Comparison of ENCODE assay signal across 8 cellular contexts in genomic region chr1:21573971-21574458, GRCh38.
DNase-seq lines count a peak whose midpoint lies in the region; ATAC-seq and TF ChIP-seq lines count a peak whose summit lies in the region.

No MANE protein-coding gene starts in this region.

- peak; percentile 38 for ATAC-seq in stimulated activated effector memory CD8-positive, alpha-beta T cell treated with anti-CD3 and anti-CD28 coated beads, Interleukin-12 subunit alpha, Interleukin-12 subunit beta, amount 100 ng/mL, for 72 hours
- ATAC-seq in HG02571 (IDR thresholded peaks at IDR 0.05; ENCODE audit: unreplicated experiment), result no peak
- no peak for ATAC-seq in activated CD4-positive, CD25-positive, alpha-beta regulatory T cell treated with anti-CD3 and anti-CD28 coated beads, Interleukin-2, amount 50 U/mL, for 24 hours

- H3K27me3 ChIP-seq in brain microvascular endothelial cell (replicated peaks), result no peaks in the 10 kb centered on the region

- H3K4me1 Mint-ChIP-seq in stimulated activated effector memory CD8-positive, alpha-beta T cell treated with anti-CD3 and anti-CD28 coated beads, Interleukin-12 subunit alpha, Interleukin-12 subunit beta, amount 100 ng/mL, for 72 hours, result no peaks in the 10 kb centered on the region

- no peak overlapping the region for H3K4me3 ChIP-seq in brain microvascular endothelial cell (ENCODE audit: low read depth, low read length)

- no peaks in the 10 kb centered on the region for H3K9me3 Mint-ChIP-seq in stimulated activated effector memory CD8-positive, alpha-beta T cell treated with anti-CD3 and anti-CD28 coated beads, Interleukin-12 subunit alpha, Interleukin-12 subunit beta, amount 100 ng/mL, for 72 hours

- no peak overlapping the region for H3K4me3 Mint-ChIP-seq in stimulated activated effector memory CD8-positive, alpha-beta T cell treated with anti-CD3 and anti-CD28 coated beads, Interleukin-12 subunit alpha, Interleukin-12 subunit beta, amount 100 ng/mL, for 72 hours

- H3K27ac Mint-ChIP-seq in stimulated activated effector memory CD8-positive, alpha-beta T cell treated with anti-CD3 and anti-CD28 coated beads, Interleukin-12 subunit alpha, Interleukin-12 subunit beta, amount 100 ng/mL, for 72 hours, result no peak overlapping the region

- peak; percentile 97 for DNase-seq in COLO668 (lab: John Stamatoyannopoulos, UW; ENCODE audit: unreplicated experiment)
- DNase-seq in HT-29 (ENCODE audit: low spot score), result peak; percentile 83
- peak; percentile 92 for DNase-seq in NCI-H748 treated with DMSO at 0.1 percent for 48 hours (lab: John Stamatoyannopoulos, UW)
- DNase-seq in brain microvascular endothelial cell, result peak; percentile 70
- DNase-seq in islet precursor cell, result peak; percentile 91
- DNase-seq in stimulated activated effector memory CD8-positive, alpha-beta T cell treated with anti-CD3 and anti-CD28 coated beads, Interleukin-12 subunit alpha, Interleukin-12 subunit beta, amount 100 ng/mL, for 72 hours (ENCODE audit: low spot score in 2 of 2), result no peak

- in situ Hi-C loops in brain microvascular endothelial cell (cut with HindIII; ENCODE audit: low pct_ligation_motif_present, low sequenced_read_pairs), result no loop called here

- no peak overlapping the region for H3K27ac ChIP-seq in brain microvascular endothelial cell

- TF ChIP-seq CTCF in brain microvascular endothelial cell (IDR thresholded peaks at IDR 0.05; ENCODE audit: low read depth, low read length, missing control alignments), result peak; percentile 79

- no peaks in the 10 kb centered on the region for H3K36me3 Mint-ChIP-seq in stimulated activated effector memory CD8-positive, alpha-beta T cell treated with anti-CD3 and anti-CD28 coated beads, Interleukin-12 subunit alpha, Interleukin-12 subunit beta, amount 100 ng/mL, for 72 hours

- no peaks in the 10 kb centered on the region for H3K36me3 ChIP-seq in brain microvascular endothelial cell (replicated peaks)

Comparison
In these comparisons a context has a peak if more than half of its experiments do, and no peak if none do; other contexts are left out.
1. DNase-seq: peak in COLO668 (single experiment), HT-29 (single experiment), NCI-H748 treated with DMSO at 0.1 percent for 48 hours (single experiment), brain microvascular endothelial cell (single experiment) and islet precursor cell (single experiment); none in stimulated activated effector memory CD8-positive, alpha-beta T cell treated with anti-CD3 and anti-CD28 coated beads, Interleukin-12 subunit alpha, Interleukin-12 subunit beta, amount 100 ng/mL, for 72 hours (0 of 2).